1 cellular context compared by ENCODE assay signal in genomic region chr7:117282239-117282812, GRCh38.
TF ChIP-seq lines count a peak whose summit lies in the region.

No MANE protein-coding gene starts in this region.

TF ChIP-seq in HepG2, 621 proteins besides CTCF, POLR2A, EP300 and RAD21:
- TF ChIP-seq FOXK2 (IDR thresholded peaks at IDR 0.05) = 0 out of 2 replicates have a peak, but pooled peaks have one; percentile 20
- TF ChIP-seq, protein P1, sequence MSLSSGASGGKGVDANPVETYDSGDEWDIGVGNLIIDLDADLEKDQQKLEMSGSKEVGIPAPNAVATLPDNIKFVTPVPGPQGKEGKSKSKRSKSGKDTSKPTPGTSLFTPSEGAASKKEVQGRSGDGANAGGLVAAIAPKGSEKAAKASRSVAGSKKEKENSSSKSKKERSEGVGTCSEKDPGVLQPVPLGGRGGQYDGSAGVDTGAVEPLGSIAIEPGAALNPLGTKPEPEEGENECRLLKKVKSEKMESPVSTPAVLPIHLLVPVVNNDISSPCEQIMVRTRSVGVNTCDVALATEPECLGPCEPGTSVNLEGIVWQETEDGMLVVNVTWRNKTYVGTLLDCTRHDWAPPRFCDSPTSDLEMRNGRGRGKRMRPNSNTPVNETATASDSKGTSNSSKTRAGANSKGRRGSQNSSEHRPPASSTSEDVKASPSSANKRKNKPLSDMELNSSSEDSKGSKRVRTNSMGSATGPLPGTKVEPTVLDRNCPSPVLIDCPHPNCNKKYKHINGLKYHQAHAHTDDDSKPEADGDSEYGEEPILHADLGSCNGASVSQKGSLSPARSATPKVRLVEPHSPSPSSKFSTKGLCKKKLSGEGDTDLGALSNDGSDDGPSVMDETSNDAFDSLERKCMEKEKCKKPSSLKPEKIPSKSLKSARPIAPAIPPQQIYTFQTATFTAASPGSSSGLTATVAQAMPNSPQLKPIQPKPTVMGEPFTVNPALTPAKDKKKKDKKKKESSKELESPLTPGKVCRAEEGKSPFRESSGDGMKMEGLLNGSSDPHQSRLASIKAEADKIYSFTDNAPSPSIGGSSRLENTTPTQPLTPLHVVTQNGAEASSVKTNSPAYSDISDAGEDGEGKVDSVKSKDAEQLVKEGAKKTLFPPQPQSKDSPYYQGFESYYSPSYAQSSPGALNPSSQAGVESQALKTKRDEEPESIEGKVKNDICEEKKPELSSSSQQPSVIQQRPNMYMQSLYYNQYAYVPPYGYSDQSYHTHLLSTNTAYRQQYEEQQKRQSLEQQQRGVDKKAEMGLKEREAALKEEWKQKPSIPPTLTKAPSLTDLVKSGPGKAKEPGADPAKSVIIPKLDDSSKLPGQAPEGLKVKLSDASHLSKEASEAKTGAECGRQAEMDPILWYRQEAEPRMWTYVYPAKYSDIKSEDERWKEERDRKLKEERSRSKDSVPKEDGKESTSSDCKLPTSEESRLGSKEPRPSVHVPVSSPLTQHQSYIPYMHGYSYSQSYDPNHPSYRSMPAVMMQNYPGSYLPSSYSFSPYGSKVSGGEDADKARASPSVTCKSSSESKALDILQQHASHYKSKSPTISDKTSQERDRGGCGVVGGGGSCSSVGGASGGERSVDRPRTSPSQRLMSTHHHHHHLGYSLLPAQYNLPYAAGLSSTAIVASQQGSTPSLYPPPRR (CRISPR knock-in tag; IDR thresholded peaks at IDR 0.05; ENCODE audit: borderline replicate concordance) = no peak
